ENCODE assay signal across 8 cellular contexts in the genomic region with DNA sequence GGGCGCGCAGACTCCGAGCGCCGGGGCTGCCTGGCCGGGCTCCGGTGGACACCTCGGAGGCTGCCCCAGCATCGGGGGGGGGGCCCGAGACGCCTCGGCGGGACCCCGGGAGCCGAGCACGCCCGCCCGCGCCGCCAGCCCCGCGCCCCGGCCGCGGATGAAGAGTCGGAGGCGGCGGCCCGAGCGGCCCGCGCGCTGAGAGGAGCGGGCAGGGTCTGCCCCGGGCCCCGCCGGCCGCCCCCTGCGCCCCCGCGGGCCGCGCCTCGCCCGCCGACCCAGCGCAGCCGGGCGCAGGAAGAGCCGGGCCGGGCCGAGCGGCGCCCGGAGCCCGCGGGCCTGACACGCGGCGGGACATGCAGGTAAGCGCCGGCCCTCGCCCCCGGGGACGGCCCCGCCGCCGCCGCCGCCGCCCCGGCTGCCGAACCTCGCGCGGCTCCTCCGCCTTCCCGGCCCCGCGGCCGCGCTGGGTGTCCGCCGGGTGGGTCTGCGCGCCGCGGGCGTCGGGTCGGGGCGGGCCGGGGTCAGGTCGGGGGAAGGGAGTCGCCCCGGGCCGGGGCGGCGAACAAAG.
DNase-seq lines count a peak whose midpoint lies in the region; ATAC-seq and TF ChIP-seq lines count a peak whose summit lies in the region.

No MANE protein-coding gene starts in this region.

- peak overlapping the region; percentile 74; the same call in 1 of the 2 replicates for H3K4me3 ChIP-seq in GM23338
- H3K4me3 ChIP-seq in stomach: peak overlapping the region; percentile 62 to 71 (median 66)

- no peaks in the 10 kb centered on the region for H3K9me3 ChIP-seq in stomach

- H3K79me2 ChIP-seq in GM23338 (replicated peaks; ENCODE audit: insufficient read depth): no peaks in the 10 kb centered on the region

- H3K4me1 Mint-ChIP-seq in GM23338: peaks cover 23% of the 10 kb centered on the region
- peaks cover 10% of the 10 kb centered on the region for H3K4me1 Mint-ChIP-seq in WTC11

- 0 to 1% (median 0%) methylated on average over 15 to 99 of the region's 99 CpGs for whole genome bisulfite sequencing in stomach, 5 donors

- H3K27me3 Mint-ChIP-seq in GM23338 (ENCODE audit: insufficient read depth, low read depth, poor library complexity): peaks cover 60% of the 10 kb centered on the region
- peaks cover 79% of the 10 kb centered on the region for H3K27me3 Mint-ChIP-seq in WTC11 (ENCODE audit: low read depth)

- H3K27ac ChIP-seq in GM23338 (ENCODE audit: low read depth): no peak overlapping the region
- peak overlapping the region in 2 of 5 donors; percentile 56 to 61 for H3K27ac ChIP-seq in stomach

- ATAC-seq in GM23338: no peak
- peak; percentile 25 for ATAC-seq in WTC11
- no peak for ATAC-seq in HG03175 (IDR thresholded peaks at IDR 0.05; ENCODE audit: unreplicated experiment)
- no peak for ATAC-seq in GM21367 (IDR thresholded peaks at IDR 0.05; ENCODE audit: unreplicated experiment)

- intact Hi-C loops in stomach (cut with DNase I; ENCODE audit: low total_unique reads): no loop called here

- no peak for TF ChIP-seq EP300 in stomach (IDR thresholded peaks at IDR 0.05)

- POLR2A ChIA-PET in WTC11 (lab: Charles Lee): no interaction called here

- peak overlapping the region; percentile 90; the same call in 1 of the 2 replicates for H3K4me2 ChIP-seq in GM23338

- H3K4me1 ChIP-seq in GM23338 (ENCODE audit: insufficient read depth): peaks cover 13% of the 10 kb centered on the region
- H3K4me1 ChIP-seq in stomach: peaks cover 13 to 37% (median 27%) of the 10 kb centered on the region in 4 donors

- DNase-seq in GM23338 (ENCODE audit: low spot score): peak; percentile 34
- no peak for DNase-seq in WTC11 (ENCODE audit: low spot score)
- DNase-seq in iPS-NIHi7 (ENCODE audit: extremely low spot score): peak; percentile 38
- no peak for DNase-seq in stomach
- no peak for DNase-seq in NCI-H1092 (lab: John Stamatoyannopoulos, UW)
- no peak for DNase-seq in epidermal melanocyte (ENCODE audit: insufficient read length, low spot score)

- H3F3A ChIP-seq in GM23338 (replicated peaks; ENCODE audit: low read depth): 0 out of 2 replicates have a peak, but pooled peaks cover 7% of the 10 kb centered on the region

- H2AFZ ChIP-seq in GM23338: no peak overlapping the region

- H3K9me2 ChIP-seq in GM23338 (ENCODE audit: insufficient read depth): no peaks in the 10 kb centered on the region

- H3K27ac Mint-ChIP-seq in GM23338: no peak overlapping the region
- no peak overlapping the region for H3K27ac Mint-ChIP-seq in WTC11

- no peaks in the 10 kb centered on the region for H3K9me3 Mint-ChIP-seq in GM23338
- no peaks in the 10 kb centered on the region for H3K9me3 Mint-ChIP-seq in WTC11

- H3K36me3 Mint-ChIP-seq in GM23338 (ENCODE audit: low read depth): no peaks in the 10 kb centered on the region; the same call in 2 of the 3 replicates
- no peaks in the 10 kb centered on the region for H3K36me3 Mint-ChIP-seq in WTC11

- H3K27me3 ChIP-seq in GM23338 (ENCODE audit: insufficient read depth): peaks cover 94% of the 10 kb centered on the region
- peaks cover 0 to 90% (median 44%) of the 10 kb centered on the region in 3 donors for H3K27me3 ChIP-seq in stomach

- no peak overlapping the region; the same call in 2 of the 3 replicates for H3K4me3 Mint-ChIP-seq in GM23338
- no peak overlapping the region for H3K4me3 Mint-ChIP-seq in WTC11

- no peak for TF ChIP-seq POLR2A in stomach (IDR thresholded peaks at IDR 0.05)

- TF ChIP-seq CTCF in GM23338 (conservative IDR thresholded peaks at IDR 0.05; ENCODE audit: low read depth in 2 of 2) (no peak), WTC11 (IDR thresholded peaks at IDR 0.05) (no peak), stomach (IDR thresholded peaks at IDR 0.05) (no peak)

- H3K36me3 ChIP-seq in GM23338 (ENCODE audit: insufficient read depth): no peaks in the 10 kb centered on the region
- no peaks in the 10 kb centered on the region for H3K36me3 ChIP-seq in stomach

- CTCF ChIA-PET in WTC11 (lab: Charles Lee): interaction anchor here (1.0 to 1.1 kb wide), 4 partner anchors 25 to 413 kb away, joined by 3 to 4 read pairs (median 4); partner anchors contain the start of gene WNT5B

- no peaks in the 10 kb centered on the region for H4K20me1 ChIP-seq in GM23338 (replicated peaks; ENCODE audit: insufficient read depth)

TF ChIP-seq in GM23338, 12 proteins besides CTCF, POLR2A, EP300 and RAD21:
- no peak for TF ChIP-seq POLR2AphosphoS5 (IDR thresholded peaks at IDR 0.05; ENCODE audit: low read depth)
- TF ChIP-seq, protein P1, sequence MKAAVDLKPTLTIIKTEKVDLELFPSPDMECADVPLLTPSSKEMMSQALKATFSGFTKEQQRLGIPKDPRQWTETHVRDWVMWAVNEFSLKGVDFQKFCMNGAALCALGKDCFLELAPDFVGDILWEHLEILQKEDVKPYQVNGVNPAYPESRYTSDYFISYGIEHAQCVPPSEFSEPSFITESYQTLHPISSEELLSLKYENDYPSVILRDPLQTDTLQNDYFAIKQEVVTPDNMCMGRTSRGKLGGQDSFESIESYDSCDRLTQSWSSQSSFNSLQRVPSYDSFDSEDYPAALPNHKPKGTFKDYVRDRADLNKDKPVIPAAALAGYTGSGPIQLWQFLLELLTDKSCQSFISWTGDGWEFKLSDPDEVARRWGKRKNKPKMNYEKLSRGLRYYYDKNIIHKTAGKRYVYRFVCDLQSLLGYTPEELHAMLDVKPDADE (IDR thresholded peaks at IDR 0.05): no peak
TF ChIP-seq in GM23338: peak in this region for 0.

TF ChIP-seq in WTC11, 78 proteins besides CTCF, POLR2A, EP300 and RAD21:
- TF ChIP-seq TEAD4 (CRISPR knock-in tag; IDR thresholded peaks at IDR 0.05): no peak
- no peak for TF ChIP-seq CREB1 (CRISPR knock-in tag; IDR thresholded peaks at IDR 0.05)
- no peak for TF ChIP-seq TP53 (CRISPR knock-in tag; IDR thresholded peaks at IDR 0.05)

Comparison
In these comparisons a context has a peak if more than half of its experiments do, and no peak if none do; other contexts are left out.
1. DNase-seq: peak in GM23338 (single experiment) and iPS-NIHi7 (single experiment); none in WTC11 (single experiment), stomach (single experiment), NCI-H1092 (single experiment) and epidermal melanocyte (single experiment).